In the genomic region with DNA sequence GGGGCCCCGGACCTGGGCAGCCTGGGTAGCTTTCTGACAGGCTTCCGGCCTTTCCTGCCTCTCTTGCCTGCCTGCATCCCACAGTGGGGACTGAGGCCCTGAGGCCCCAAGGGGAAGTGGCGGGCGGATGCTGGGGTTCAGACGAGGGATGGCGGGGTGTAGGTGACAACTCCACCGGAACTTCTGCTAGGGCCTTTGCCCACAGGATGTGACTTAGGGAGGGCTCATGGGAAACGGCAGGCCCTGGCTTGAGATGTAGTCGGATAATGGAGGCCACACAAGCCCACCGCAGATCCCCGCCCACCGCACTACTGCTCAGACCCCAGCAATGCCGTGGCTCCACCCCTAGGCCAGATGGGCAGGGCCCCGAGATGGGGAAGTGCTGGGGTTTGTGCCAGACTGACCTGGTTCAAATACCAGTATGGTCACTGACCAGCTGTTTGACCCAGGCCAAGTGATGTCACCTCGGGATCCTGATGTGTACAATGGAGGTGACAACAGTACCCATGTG, we compare ENCODE assay signal across 8 cellular contexts. TPM values are rescaled to one million over a fixed set of nuclear protein-coding genes. Genes with fewer than 3 reads are reported as not detected.
DNase-seq lines count a peak whose midpoint lies in the region; ATAC-seq lines count a peak whose summit lies in the region.

No MANE protein-coding gene starts in this region.

- H3K36me3 Mint-ChIP-seq in immature natural killer cell, result peaks cover 0 to 12% (median 0%) of the 10 kb centered on the region in 3 donors

- peak overlapping the region; percentile 93 to 99 (median 98) for H3K27ac Mint-ChIP-seq in immature natural killer cell

- peak overlapping the region; percentile 84 to 89 (median 85) for H3K4me3 Mint-ChIP-seq in immature natural killer cell

- peaks cover 26 to 42% (median 30%) of the 10 kb centered on the region in 3 donors for H3K27me3 Mint-ChIP-seq in immature natural killer cell (ENCODE audit: low read depth in 3 of 3)

- H3K9me3 Mint-ChIP-seq in immature natural killer cell, result peaks cover 0 to 1% (median 0%) of the 10 kb centered on the region in 6 donors

- peaks cover 80 to 82% of the 10 kb centered on the region in 2 donors for H3K4me1 Mint-ChIP-seq in immature natural killer cell

- peak; percentile 91 to 97 for DNase-seq in NOMO-1 (lab: John Stamatoyannopoulos, UW; ENCODE audit: unreplicated experiment in 2 of 2)
- DNase-seq in activated T-cell treated with anti-CD3 and anti-CD28 coated beads for 4 hours, result peak; percentile 40
- DNase-seq in immature natural killer cell, result peak; percentile 94
- DNase-seq in stimulated activated CD8-positive, alpha-beta memory T cell treated with anti-CD3 and anti-CD28 coated beads, Interleukin-7, amount 100 ng/mL, for 1 hour (ENCODE audit: low read depth in 2 of 2), result peak; percentile 41 to 48
- no peak for DNase-seq in NCI-H2081 treated with DMSO at 0.1 percent for 48 hours (lab: John Stamatoyannopoulos, UW)
- no peak for DNase-seq in NCI-H446 treated with DMSO at 0.1 percent for 48 hours (lab: John Stamatoyannopoulos, UW)
- no peak for DNase-seq in mesenteric fat pad (ENCODE audit: low spot score)

- ATAC-seq in HG02610 (IDR thresholded peaks at IDR 0.05; ENCODE audit: unreplicated experiment), result no peak

RNA-seq across cellular contexts. Expression of a gene that starts 2.7 kb away (rescaled TPM):
- polyA plus RNA-seq in immature natural killer cell, result 10 to 100 TPM; 44.6 to 83.1 (median 58.1) TPM
- 105 TPM for total RNA-seq in mesenteric fat pad

RNA-seq across cellular contexts. Expression of a gene that starts 4.7 kb away (rescaled TPM):
- polyA plus RNA-seq in immature natural killer cell, result 10 to 100 TPM; 16.9 to 86.2 (median 18.7) TPM
- total RNA-seq in mesenteric fat pad, result 28.1 TPM

RNA-seq across cellular contexts. Expression of a gene that starts 19.5 kb away (rescaled TPM):
- polyA plus RNA-seq in immature natural killer cell, result 10 to 100 TPM; 77.3 to 97.7 (median 89.1) TPM
- total RNA-seq in mesenteric fat pad, result 108 TPM

RNA-seq across cellular contexts. Expression of a gene that starts 48.1 kb away (rescaled TPM):
- 10 to 100 TPM; 38.9 to 55.1 (median 49.9) TPM for polyA plus RNA-seq in immature natural killer cell
- 8.6 TPM for total RNA-seq in mesenteric fat pad

Comparison
In these comparisons a context has a peak if more than half of its experiments do, and no peak if none do; other contexts are left out.
1. DNase-seq: peak in NOMO-1 (2 of 2), activated T-cell treated with anti-CD3 and anti-CD28 coated beads for 4 hours (single experiment), immature natural killer cell (3 of 3) and stimulated activated CD8-positive, alpha-beta memory T cell treated with anti-CD3 and anti-CD28 coated beads, Interleukin-7, amount 100 ng/mL, for 1 hour (2 of 2); none in NCI-H2081 treated with DMSO at 0.1 percent for 48 hours (single experiment), NCI-H446 treated with DMSO at 0.1 percent for 48 hours (single experiment) and mesenteric fat pad (single experiment).